8 cellular contexts compared by ENCODE assay signal in the genomic region with DNA sequence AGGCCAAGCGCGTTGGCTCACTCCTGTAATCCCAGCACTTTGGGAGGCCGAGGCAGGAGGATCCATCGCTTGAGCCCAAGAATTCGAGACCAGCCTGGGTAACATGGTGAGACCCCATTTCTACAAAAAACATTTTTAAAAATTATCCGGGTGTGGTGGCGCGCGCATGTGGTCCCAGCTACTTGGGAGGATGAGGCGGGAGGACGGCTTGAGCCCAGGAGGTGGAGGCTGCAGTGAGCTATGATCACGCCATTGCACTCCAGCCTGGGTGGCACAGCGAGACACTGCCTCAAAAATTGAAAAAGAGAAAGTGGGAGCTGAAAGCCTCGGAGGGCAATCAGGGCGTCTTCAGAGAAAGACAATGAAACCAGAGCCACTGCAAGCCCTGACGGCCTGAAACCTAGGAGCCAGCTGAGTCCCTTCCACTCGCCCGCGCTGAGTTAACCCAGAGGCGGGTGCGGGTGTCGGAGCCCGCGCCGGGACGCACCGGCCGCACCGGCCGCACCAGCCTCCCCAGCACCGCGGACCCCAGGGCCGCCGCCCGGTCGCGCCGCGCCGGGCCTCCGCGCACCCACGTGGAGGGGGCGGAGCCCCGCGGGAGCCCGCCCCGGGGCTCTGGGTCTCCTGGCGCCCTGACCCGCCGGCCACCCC. TPM values are rescaled to one million over a fixed set of nuclear protein-coding genes. Genes with fewer than 3 reads are reported as not detected.
DNase-seq lines count a peak whose midpoint lies in the region; ATAC-seq and TF ChIP-seq lines count a peak whose summit lies in the region.

No MANE protein-coding gene starts in this region.

- H3K4me1 ChIP-seq in mesendoderm (ENCODE audit: control insufficient read depth, low read depth, low read length) (peaks cover 4% of the 10 kb centered on the region), uterus (peaks cover 0 to 4% of the 10 kb centered on the region in 2 donors)

- H3K79me1 ChIP-seq in mesendoderm (ENCODE audit: low read length), result peaks cover 9% of the 10 kb centered on the region

- H3K36me3 ChIP-seq in mesendoderm (ENCODE audit: control insufficient read depth, insufficient read depth, low read length), result no peaks in the 10 kb centered on the region
- no peaks in the 10 kb centered on the region for H3K36me3 ChIP-seq in uterus

- peak overlapping the region; percentile 84 for H3K4me3 ChIP-seq in mesendoderm (ENCODE audit: low read length)
- H3K4me3 ChIP-seq in uterus, result peak overlapping the region; percentile 68 to 91

- DNase-seq in GM03348 (ENCODE audit: low spot score), result peak; percentile 85
- DNase-seq in caudate nucleus (lab: John Stamatoyannopoulos, UW), result no peak
- peak; percentile 18 for DNase-seq in mesendoderm
- no peak for DNase-seq in uterus
- no peak for DNase-seq in NCI-H524 treated with DMSO at 0.1 percent for 48 hours (lab: John Stamatoyannopoulos, UW)
- DNase-seq in head of caudate nucleus, result no peak

- H3K27me3 ChIP-seq in mesendoderm (ENCODE audit: insufficient read depth, low read length, poor library complexity), result no peaks in the 10 kb centered on the region
- H3K27me3 ChIP-seq in uterus, result no peaks in the 10 kb centered on the region

- H3K27ac ChIP-seq in caudate nucleus (ENCODE audit: low read depth, low read length) (peak overlapping the region; percentile 88), mesendoderm (ENCODE audit: low read depth, low read length) (no peak overlapping the region), uterus (peak overlapping the region; percentile 76 to 81)

- H4K5ac ChIP-seq in mesendoderm (ENCODE audit: low read length), result no peak overlapping the region

- H3K79me2 ChIP-seq in mesendoderm (ENCODE audit: control insufficient read depth, insufficient read depth, low read length), result peaks cover 10% of the 10 kb centered on the region

- H3K4me2 ChIP-seq in mesendoderm (ENCODE audit: low read length), result peak overlapping the region; percentile 83

- no peak overlapping the region for H2AK5ac ChIP-seq in mesendoderm (ENCODE audit: low read length)

- H3K18ac ChIP-seq in mesendoderm (ENCODE audit: low read length), result no peak overlapping the region

- peak overlapping the region; percentile 84 for H3K56ac ChIP-seq in mesendoderm (ENCODE audit: low read length)

- H3K23ac ChIP-seq in mesendoderm (ENCODE audit: low read length), result no peak overlapping the region

- peak; percentile 67 for ATAC-seq in GM21529 (IDR thresholded peaks at IDR 0.05; ENCODE audit: unreplicated experiment)

- no peak overlapping the region for H3K4ac ChIP-seq in mesendoderm (ENCODE audit: low read depth, low read length)

- no CpG with 5 or more reads among the region's 51 CpGs for whole genome bisulfite sequencing in mesendoderm (ENCODE audit: extremely low coverage, insufficient coverage, low lambda C conversion rate)

- H4K8ac ChIP-seq in mesendoderm (ENCODE audit: low read depth, low read length), result no peak overlapping the region

- no peak overlapping the region for H2BK5ac ChIP-seq in mesendoderm (ENCODE audit: low read length)

- TF ChIP-seq POLR2A in uterus (IDR thresholded peaks at IDR 0.05), result no peak

- TF ChIP-seq RAD21 in Ishikawa (IDR thresholded peaks at IDR 0.05; ENCODE audit: low read depth), result no peak

- intact Hi-C loops in uterus (cut with DNase I; ENCODE audit: low total_unique reads) (loop anchor here (5.0 kb wide), 1 partner anchor 145 kb away; no protein-coding TSS in a partner anchor), head of caudate nucleus (cut with DNase I) (no loop called here)

- H3K9ac ChIP-seq in mesendoderm (ENCODE audit: low read length), result peak overlapping the region; percentile 75

- TF ChIP-seq EP300 in Ishikawa (IDR thresholded peaks at IDR 0.05; ENCODE audit: borderline replicate concordance), result no peak

- no peak for TF ChIP-seq CTCF in uterus (IDR thresholded peaks at IDR 0.05)

- H3K9me3 ChIP-seq in uterus, result no peaks in the 10 kb centered on the region

- no peak overlapping the region for H2BK15ac ChIP-seq in mesendoderm (replicated peaks; ENCODE audit: low read depth)

- no peak overlapping the region for H2BK120ac ChIP-seq in mesendoderm (ENCODE audit: low read depth, low read length)

TF ChIP-seq in Ishikawa, 13 proteins besides CTCF, POLR2A, EP300 and RAD21:
- TF ChIP-seq, protein P1, sequence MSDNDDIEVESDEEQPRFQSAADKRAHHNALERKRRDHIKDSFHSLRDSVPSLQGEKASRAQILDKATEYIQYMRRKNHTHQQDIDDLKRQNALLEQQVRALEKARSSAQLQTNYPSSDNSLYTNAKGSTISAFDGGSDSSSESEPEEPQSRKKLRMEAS (IDR thresholded peaks at IDR 0.05), result no peak
- no peak for TF ChIP-seq EGR1 (IDR thresholded peaks at IDR 0.05)
- TF ChIP-seq, protein P2, sequence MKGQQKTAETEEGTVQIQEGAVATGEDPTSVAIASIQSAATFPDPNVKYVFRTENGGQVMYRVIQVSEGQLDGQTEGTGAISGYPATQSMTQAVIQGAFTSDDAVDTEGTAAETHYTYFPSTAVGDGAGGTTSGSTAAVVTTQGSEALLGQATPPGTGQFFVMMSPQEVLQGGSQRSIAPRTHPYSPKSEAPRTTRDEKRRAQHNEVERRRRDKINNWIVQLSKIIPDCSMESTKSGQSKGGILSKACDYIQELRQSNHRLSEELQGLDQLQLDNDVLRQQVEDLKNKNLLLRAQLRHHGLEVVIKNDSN (IDR thresholded peaks at IDR 0.05), result peak; percentile 31
- TF ChIP-seq YY1 (IDR thresholded peaks at IDR 0.05; ENCODE audit: low read depth), result 0 out of 2 replicates have a peak, but pooled peaks have one; percentile 13
- TF ChIP-seq, protein P3, sequence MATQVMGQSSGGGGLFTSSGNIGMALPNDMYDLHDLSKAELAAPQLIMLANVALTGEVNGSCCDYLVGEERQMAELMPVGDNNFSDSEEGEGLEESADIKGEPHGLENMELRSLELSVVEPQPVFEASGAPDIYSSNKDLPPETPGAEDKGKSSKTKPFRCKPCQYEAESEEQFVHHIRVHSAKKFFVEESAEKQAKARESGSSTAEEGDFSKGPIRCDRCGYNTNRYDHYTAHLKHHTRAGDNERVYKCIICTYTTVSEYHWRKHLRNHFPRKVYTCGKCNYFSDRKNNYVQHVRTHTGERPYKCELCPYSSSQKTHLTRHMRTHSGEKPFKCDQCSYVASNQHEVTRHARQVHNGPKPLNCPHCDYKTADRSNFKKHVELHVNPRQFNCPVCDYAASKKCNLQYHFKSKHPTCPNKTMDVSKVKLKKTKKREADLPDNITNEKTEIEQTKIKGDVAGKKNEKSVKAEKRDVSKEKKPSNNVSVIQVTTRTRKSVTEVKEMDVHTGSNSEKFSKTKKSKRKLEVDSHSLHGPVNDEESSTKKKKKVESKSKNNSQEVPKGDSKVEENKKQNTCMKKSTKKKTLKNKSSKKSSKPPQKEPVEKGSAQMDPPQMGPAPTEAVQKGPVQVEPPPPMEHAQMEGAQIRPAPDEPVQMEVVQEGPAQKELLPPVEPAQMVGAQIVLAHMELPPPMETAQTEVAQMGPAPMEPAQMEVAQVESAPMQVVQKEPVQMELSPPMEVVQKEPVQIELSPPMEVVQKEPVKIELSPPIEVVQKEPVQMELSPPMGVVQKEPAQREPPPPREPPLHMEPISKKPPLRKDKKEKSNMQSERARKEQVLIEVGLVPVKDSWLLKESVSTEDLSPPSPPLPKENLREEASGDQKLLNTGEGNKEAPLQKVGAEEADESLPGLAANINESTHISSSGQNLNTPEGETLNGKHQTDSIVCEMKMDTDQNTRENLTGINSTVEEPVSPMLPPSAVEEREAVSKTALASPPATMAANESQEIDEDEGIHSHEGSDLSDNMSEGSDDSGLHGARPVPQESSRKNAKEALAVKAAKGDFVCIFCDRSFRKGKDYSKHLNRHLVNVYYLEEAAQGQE (IDR thresholded peaks at IDR 0.05; ENCODE audit: low read depth), result no peak
- no peak for TF ChIP-seq CREB1 (IDR thresholded peaks at IDR 0.05; ENCODE audit: low read depth)
- TF ChIP-seq TCF12 (IDR thresholded peaks at IDR 0.05; ENCODE audit: low read depth), result no peak

RNA-seq across cellular contexts. Expression of a gene that starts 22.4 kb away (rescaled TPM):
- polyA plus RNA-seq in mesendoderm (2013, experiment 1 of 2), result 10.0 TPM
- polyA plus RNA-seq in mesendoderm (2013, experiment 2 of 2), result 10.5 TPM
- total RNA-seq in uterus, result 10 to 100 TPM; 17.4 to 39.4 (median 21.8) TPM

RNA-seq across cellular contexts. Expression of a gene that starts 49.7 kb away (rescaled TPM):
- 0.88 TPM for polyA plus RNA-seq in mesendoderm (2013, experiment 1 of 2)
- 0.84 TPM for polyA plus RNA-seq in mesendoderm (2013, experiment 2 of 2)
- 10 to 100 TPM in 1 of 4 donors, 1 to 10 TPM in 3; 1.3 to 10.6 (median 5.0) TPM for total RNA-seq in uterus

Comparison
In these comparisons a context has a peak if more than half of its experiments do, and no peak if none do; other contexts are left out.
1. DNase-seq: peak in GM03348 (single experiment) and mesendoderm (single experiment); none in caudate nucleus (0 of 61), uterus (0 of 2), NCI-H524 treated with DMSO at 0.1 percent for 48 hours (single experiment) and head of caudate nucleus (0 of 42).